Comparison of ENCODE assay signal across 3 cellular contexts in the genomic region with DNA sequence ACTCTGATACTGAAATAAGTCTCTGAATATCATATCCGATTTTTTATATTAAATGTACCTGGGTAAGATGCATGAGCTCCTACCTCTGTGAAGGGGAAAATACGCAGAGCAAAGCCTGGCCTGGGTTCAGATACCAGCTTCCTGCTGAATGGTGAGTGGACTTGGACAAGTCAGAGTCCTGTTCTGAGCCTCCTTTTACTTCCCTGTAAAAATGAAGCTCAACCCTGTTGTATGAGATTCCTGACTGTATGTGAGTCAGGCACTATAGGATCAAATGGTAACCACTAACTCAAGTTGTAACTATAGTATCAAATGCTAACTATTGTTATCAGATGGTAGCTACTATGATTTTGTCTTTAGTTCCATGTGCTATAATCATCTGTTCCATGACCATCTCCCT.
"Had no signal": no experiment of that assay in that cellular context is flagged by ENCODE, and none has a peak within 500 bp of the region (broad histone marks: within the 10 kb centered on the region; RNA-seq: fewer than 3 reads in every experiment).

No MANE protein-coding gene starts in this region.

- DNase-seq: GDM1, GF-D8 had no signal

- ATAC-seq: GM12878 had no signal

- H3K4me3 ChIP-seq: GM12878 had no signal
